Comparison of ENCODE assay signal across 21 cellular contexts in genomic region chr13:20672772-20673171, GRCh38. TPM values are rescaled to one million over a fixed set of nuclear protein-coding genes. Genes with fewer than 3 reads are reported as not detected.
DNase-seq lines count a peak whose midpoint lies in the region; ATAC-seq and TF ChIP-seq lines count a peak whose summit lies in the region.
"Had no signal": no experiment of that assay in that cellular context is flagged by ENCODE, and none has a peak within 500 bp of the region (broad histone marks: within the 10 kb centered on the region; RNA-seq: fewer than 3 reads in every experiment).

No MANE protein-coding gene starts in this region.

- H3K27me3 ChIP-seq in left ventricle myocardium inferior (ENCODE audit: low read depth), result no peaks in the 10 kb centered on the region
- no peaks in the 10 kb centered on the region for H3K27me3 ChIP-seq in aorta (ENCODE audit: control insufficient read depth in 1 of 2, insufficient read depth in 2 of 2, low read length in 1 of 2)
- H3K27me3 ChIP-seq: cardiac muscle cell, esophagus squamous epithelium had no signal

- H3K27ac ChIP-seq in left ventricle myocardium inferior (replicated peaks) (no peak overlapping the region), aorta (ENCODE audit: low read depth in 1 of 2, low read length in 2 of 2) (no peak overlapping the region)
- H3K27ac ChIP-seq: A549, cardiac muscle cell, esophagus squamous epithelium, HL-60 had no signal

- H3K36me3 ChIP-seq in left ventricle myocardium inferior (peaks cover 6% of the 10 kb centered on the region), aorta (ENCODE audit: control insufficient read depth in 1 of 2, insufficient read depth in 2 of 2, low read length in 1 of 2) (no peaks in the 10 kb centered on the region)
- H3K36me3 ChIP-seq: cardiac muscle cell had no signal

- 46 to 55% methylated on average over 2 of the region's 2 CpGs for WGBS in aorta, 2 donors

- TF ChIP-seq CTCF in left ventricle myocardium inferior (IDR thresholded peaks at IDR 0.05; ENCODE audit: borderline replicate concordance) (no peak), cardiac fibroblast (IDR thresholded peaks at IDR 0.05; ENCODE audit: low read depth, low read length) (no peak)

- H3K9me3 ChIP-seq in left ventricle myocardium inferior (replicated peaks), result no peaks in the 10 kb centered on the region
- no peaks in the 10 kb centered on the region for H3K9me3 ChIP-seq in aorta (ENCODE audit: control insufficient read depth, low read length)
- H3K9me3 ChIP-seq: A549, esophagus squamous epithelium had no signal

- H3K4me1 ChIP-seq in left ventricle myocardium inferior, result no peaks in the 10 kb centered on the region
- H3K4me1 ChIP-seq in aorta (ENCODE audit: control insufficient read depth in 1 of 2, insufficient read depth in 2 of 2, low read length in 2 of 2), result no peaks in the 10 kb centered on the region
- H3K4me1 ChIP-seq: A549, esophagus squamous epithelium had no signal

- intact Hi-C loops in Right ventricle myocardium inferior (cut with DNase I), result no loop called here
- intact Hi-C loops in left ventricle myocardium inferior (cut with micrococcal nuclease), result no loop called here
- intact Hi-C loops in aorta (cut with DNase I), result no loop called here

- H3K4me3 ChIP-seq in left ventricle myocardium inferior (no peak overlapping the region), cardiac fibroblast (replicated peaks in 1 of 2; ENCODE audit: low read depth in 2 of 2, low read length in 2 of 2) (no peak overlapping the region), aorta (ENCODE audit: low read length in 2 of 2) (no peak overlapping the region)
- H3K4me3 ChIP-seq: A549, cardiac muscle cell, esophagus squamous epithelium had no signal

- ATAC-seq in Right ventricle myocardium inferior (peak; percentile 61), aorta (ENCODE audit: low FRiP score) (peak; percentile 60)
- ATAC-seq: A549; CD8-positive, alpha-beta T cell had no signal

- no peak for DNase-seq in Right ventricle myocardium inferior (ENCODE audit: missing footprints)
- no peak for DNase-seq in left ventricle myocardium inferior
- peak; percentile 47 to 86 for DNase-seq in cardiac fibroblast (ENCODE audit: low read depth in 2 of 2)
- DNase-seq in foreskin melanocyte, result peak; percentile 51
- no peak for DNase-seq in aorta
- DNase-seq in NCI-H1436 treated with DMSO at 0.1 percent for 48 hours (lab: John Stamatoyannopoulos, UW), result no peak
- no peak for DNase-seq in NCI-H82 (lab: John Stamatoyannopoulos, UW)
- DNase-seq in hepatic stellate cell (ENCODE audit: low spot score), result no peak
- DNase-seq: activated CD4-positive, alpha-beta T cell treated with anti-CD3 and anti-CD28 coated beads for 4 hours; CD8-positive, alpha-beta T cell; DND-41; effector CD4-positive, alpha-beta T cell; esophagus squamous epithelium; kidney; MM.1S; NCI-H1930; NCI-H446; stimulated activated CD4-positive, alpha-beta T cell treated with anti-CD3 and anti-CD28 coated beads, Interleukin-4, amount 100 ng/mL, for 24 hours had no signal

RNA-seq across cellular contexts. Expression of gene IL17D, which starts 30.7 kb away (rescaled TPM):
- total RNA-seq in Right ventricle myocardium inferior (0.62 TPM), left ventricle myocardium inferior (1.2 TPM), aorta (1 to 10 TPM; 3.0 to 9.2 TPM)
- 1 to 10 TPM; 2.9 to 5.5 TPM for polyA plus RNA-seq in aorta

Comparison
In these comparisons a context has a peak if more than half of its experiments do, and no peak if none do; other contexts are left out.
1. DNase-seq: peak in cardiac fibroblast (2 of 2) and foreskin melanocyte (single experiment); none in Right ventricle myocardium inferior (single experiment), left ventricle myocardium inferior (single experiment), aorta (0 of 2), NCI-H1436 treated with DMSO at 0.1 percent for 48 hours (single experiment), NCI-H82 (single experiment) and hepatic stellate cell (single experiment).